Comparison of ENCODE assay signal across 9 cellular contexts in genomic region chr19:18379803-18380747, GRCh38. TPM values are rescaled to one million over a fixed set of nuclear protein-coding genes. Genes with fewer than 3 reads are reported as not detected.
DNase-seq lines count a peak whose midpoint lies in the region; ATAC-seq and TF ChIP-seq lines count a peak whose summit lies in the region.
"Had no signal": no experiment of that assay in that cellular context is flagged by ENCODE, and none has a peak within 500 bp of the region (broad histone marks: within the 10 kb centered on the region; RNA-seq: fewer than 3 reads in every experiment).

No MANE protein-coding gene starts in this region.

- peak; percentile 78 to 86 for ATAC-seq in lower lobe of right lung

- POLR2A ChIA-PET in activated CD4-positive, alpha-beta T cell treated with anti-CD3 and anti-CD28 coated beads, Interleukin-2, amount 10 ng/mL, durations not matched to agents 7 days and 5 days (lab: Charles Lee): no interaction called here

- peaks cover 14% of the 10 kb centered on the region for H3K4me1 Mint-ChIP-seq in brain
- H3K4me1 Mint-ChIP-seq in activated CD4-positive, alpha-beta T cell treated with anti-CD3 and anti-CD28 coated beads, Interleukin-2, amount 10 ng/mL, durations not matched to agents 7 days and 5 days: peaks cover 2% of the 10 kb centered on the region

- no peak overlapping the region for H3K4me3 ChIP-seq in LNCaP clone FGC (ENCODE audit: low read depth, low read length)
- H3K4me3 ChIP-seq in lower lobe of right lung: no peak overlapping the region

- H3K27me3 Mint-ChIP-seq in brain: peaks cover under 1% of the 10 kb centered on the region
- peaks cover 11% of the 10 kb centered on the region for H3K27me3 Mint-ChIP-seq in activated CD4-positive, alpha-beta T cell treated with anti-CD3 and anti-CD28 coated beads, Interleukin-2, amount 10 ng/mL, durations not matched to agents 7 days and 5 days

- H3K27ac ChIP-seq in lower lobe of right lung: peak overlapping the region; percentile 70

- H3K9me3 ChIP-seq in lower lobe of right lung: no peaks in the 10 kb centered on the region

- DNase-seq in A172 (ENCODE audit: low spot score) (peak; percentile 99), LNCaP clone FGC (ENCODE audit: low read depth) (peak; percentile 100), lower lobe of right lung (peak; percentile 83), iPS-NIHi11 (ENCODE audit: low spot score) (no peak), NAMALWA (ENCODE audit: low spot score) (no peak)
- no peak for DNase-seq in activated CD4-positive, alpha-beta T cell treated with anti-CD3 and anti-CD28 coated beads, Interleukin-2, amount 10 ng/mL, durations not matched to agents 7 days and 5 days
- DNase-seq in activated CD4-positive, alpha-beta T cell treated with anti-CD3 and anti-CD28 coated beads, Interleukin-2, amount 50 U/mL, for 48 hours: no peak

- peak overlapping the region in 1 of 5 experiments; percentile 32 for H3K4me3 Mint-ChIP-seq in brain
- no peak overlapping the region for H3K4me3 Mint-ChIP-seq in activated CD4-positive, alpha-beta T cell treated with anti-CD3 and anti-CD28 coated beads, Interleukin-2, amount 10 ng/mL, durations not matched to agents 7 days and 5 days
- H3K4me3 Mint-ChIP-seq: T-helper 1 cell treated with Interleukin-12 subunit alpha and Interleukin-12 subunit beta and Interleukin-4 antibody, amounts not matched to agents 30 μg/mL and 1 μg/mL, for 36 hours had no signal

- CTCF ChIA-PET in activated CD4-positive, alpha-beta T cell treated with anti-CD3 and anti-CD28 coated beads, Interleukin-2, amount 10 ng/mL, durations not matched to agents 7 days and 5 days (lab: Charles Lee): interaction anchor here (0.6 to 1.1 kb wide), 5 partner anchors 8 to 135 kb away, joined by 3 to 5 read pairs (median 3); no protein-coding TSS in a partner anchor

- peak overlapping the region in 4 of 5 experiments; percentile 59 to 87 (median 75) for H3K27ac Mint-ChIP-seq in brain
- H3K27ac Mint-ChIP-seq in activated CD4-positive, alpha-beta T cell treated with anti-CD3 and anti-CD28 coated beads, Interleukin-2, amount 10 ng/mL, durations not matched to agents 7 days and 5 days: no peak overlapping the region
- H3K27ac Mint-ChIP-seq: T-helper 1 cell treated with Interleukin-12 subunit alpha and Interleukin-12 subunit beta and Interleukin-4 antibody, amounts not matched to agents 30 μg/mL and 1 μg/mL, for 36 hours had no signal

- no peaks in the 10 kb centered on the region for H3K36me3 ChIP-seq in lower lobe of right lung

- no peaks in the 10 kb centered on the region for H3K36me3 Mint-ChIP-seq in brain
- H3K36me3 Mint-ChIP-seq in activated CD4-positive, alpha-beta T cell treated with anti-CD3 and anti-CD28 coated beads, Interleukin-2, amount 10 ng/mL, durations not matched to agents 7 days and 5 days (ENCODE audit: low read depth): no peaks in the 10 kb centered on the region

- intact Hi-C loops in lower lobe of right lung (cut with DNase I): no loop called here

- H3K9me3 Mint-ChIP-seq in brain: peaks cover 0 to 4% (median 0%) of the 10 kb centered on the region in 5 experiments
- no peaks in the 10 kb centered on the region for H3K9me3 Mint-ChIP-seq in activated CD4-positive, alpha-beta T cell treated with anti-CD3 and anti-CD28 coated beads, Interleukin-2, amount 10 ng/mL, durations not matched to agents 7 days and 5 days
- H3K9me3 Mint-ChIP-seq: T-helper 1 cell treated with Interleukin-12 subunit alpha and Interleukin-12 subunit beta and Interleukin-4 antibody, amounts not matched to agents 30 μg/mL and 1 μg/mL, for 36 hours had no signal

- no peak for TF ChIP-seq CTCF in LNCaP clone FGC (IDR thresholded peaks at IDR 0.05; ENCODE audit: control insufficient read depth, extremely low read depth, insufficient read depth)
- no peak for TF ChIP-seq CTCF in brain (conservative IDR thresholded peaks at IDR 0.05)
- TF ChIP-seq CTCF in lower lobe of right lung (IDR thresholded peaks at IDR 0.05): no peak

- H3K4me1 ChIP-seq in lower lobe of right lung: peaks cover 61% of the 10 kb centered on the region

- H3K27me3 ChIP-seq in lower lobe of right lung (ENCODE audit: low read depth): no peaks in the 10 kb centered on the region

RNA-seq across cellular contexts. Expression of gene GDF15, which starts 5.9 kb away (rescaled TPM):
- total RNA-seq in A172 (2014; rRNA removed; shearing (Covaris generic)): 89.8 and 93.9 TPM in 2 replicates
- polyA plus RNA-seq in brain (ENCODE audit: insufficient read depth, low read depth, low replicate concordance): 5.2 TPM
- total RNA-seq in lower lobe of right lung: 21.2 TPM
- total RNA-seq in activated CD4-positive, alpha-beta T cell treated with anti-CD3 and anti-CD28 coated beads, Interleukin-2, amount 10 ng/mL, durations not matched to agents 7 days and 5 days: not detected

RNA-seq across cellular contexts. Expression of gene LRRC25, which starts 17.3 kb away (rescaled TPM):
- total RNA-seq in A172 (2014; rRNA removed; shearing (Covaris generic)): 0.07 TPM in 1 of 2 replicates, not detected in the other
- polyA plus RNA-seq in brain (ENCODE audit: insufficient read depth, low read depth, low replicate concordance): 0.83 TPM
- total RNA-seq in lower lobe of right lung: 35.4 TPM
- not detected for total RNA-seq in activated CD4-positive, alpha-beta T cell treated with anti-CD3 and anti-CD28 coated beads, Interleukin-2, amount 10 ng/mL, durations not matched to agents 7 days and 5 days

RNA-seq across cellular contexts. Expression of gene SSBP4, which starts 39.1 kb away (rescaled TPM):
- total RNA-seq in A172 (2014; rRNA removed; shearing (Covaris generic)): 88.7 and 127 TPM in 2 replicates
- 93.3 TPM for polyA plus RNA-seq in brain (ENCODE audit: insufficient read depth, low read depth, low replicate concordance)
- total RNA-seq in lower lobe of right lung: 65.6 TPM
- total RNA-seq in activated CD4-positive, alpha-beta T cell treated with anti-CD3 and anti-CD28 coated beads, Interleukin-2, amount 10 ng/mL, durations not matched to agents 7 days and 5 days: 100 to 1,000 TPM; 112 to 123 TPM

RNA-seq across cellular contexts. Expression of gene PGPEP1, which starts 39.7 kb away (rescaled TPM):
- total RNA-seq in A172 (2014; rRNA removed; shearing (Covaris generic)): 14.6 and 19.1 TPM in 2 replicates
- polyA plus RNA-seq in brain (ENCODE audit: insufficient read depth, low read depth, low replicate concordance): 30.4 TPM
- total RNA-seq in lower lobe of right lung: 40.9 TPM
- 10 to 100 TPM; 24.1 to 24.8 TPM for total RNA-seq in activated CD4-positive, alpha-beta T cell treated with anti-CD3 and anti-CD28 coated beads, Interleukin-2, amount 10 ng/mL, durations not matched to agents 7 days and 5 days

RNA-seq across cellular contexts. Expression of gene LSM4, which starts 57.2 kb away (rescaled TPM):
- total RNA-seq in A172 (2014; rRNA removed; shearing (Covaris generic)): 403 and 478 TPM in 2 replicates
- 231 TPM for polyA plus RNA-seq in brain (ENCODE audit: insufficient read depth, low read depth, low replicate concordance)
- total RNA-seq in lower lobe of right lung: 72.3 TPM
- 100 to 1,000 TPM; 156 to 181 TPM for total RNA-seq in activated CD4-positive, alpha-beta T cell treated with anti-CD3 and anti-CD28 coated beads, Interleukin-2, amount 10 ng/mL, durations not matched to agents 7 days and 5 days

Comparison
In these comparisons a context has a peak if more than half of its experiments do, and no peak if none do; other contexts are left out.
1. DNase-seq: peak in A172 (single experiment), LNCaP clone FGC (single experiment) and lower lobe of right lung (single experiment); none in iPS-NIHi11 (single experiment), activated CD4-positive, alpha-beta T cell treated with anti-CD3 and anti-CD28 coated beads, Interleukin-2, amount 10 ng/mL, durations not matched to agents 7 days and 5 days (single experiment), activated CD4-positive, alpha-beta T cell treated with anti-CD3 and anti-CD28 coated beads, Interleukin-2, amount 50 U/mL, for 48 hours (0 of 2) and NAMALWA (single experiment).
2. RNA of gene GDF15, which starts 5.9 kb away (total RNA-seq): 89.8 to 93.9 TPM in A172 and 21.2 TPM in lower lobe of right lung (single experiment); not detected in activated CD4-positive, alpha-beta T cell treated with anti-CD3 and anti-CD28 coated beads, Interleukin-2, amount 10 ng/mL, durations not matched to agents 7 days and 5 days; every median in the first group is over 10 times any median in the second.
3. RNA of gene LRRC25, which starts 17.3 kb away (total RNA-seq): 35.4 TPM in lower lobe of right lung (single experiment); not detected in activated CD4-positive, alpha-beta T cell treated with anti-CD3 and anti-CD28 coated beads, Interleukin-2, amount 10 ng/mL, durations not matched to agents 7 days and 5 days and 0.07 TPM in A172; every median in the first group is over 10 times any median in the second.